Comparison of ENCODE assay signal across 12 cellular contexts in genomic region chr3:113743006-113743639, GRCh38. TPM values are rescaled to one million over a fixed set of nuclear protein-coding genes. Genes with fewer than 3 reads are reported as not detected.
A peak's percentile ranks its signal among the peaks of the same experiment; 100 is the strongest.
DNase-seq lines count a peak whose midpoint lies in the region; ATAC-seq, FAIRE-seq and TF ChIP-seq lines count a peak whose summit lies in the region.
"Had no signal": no experiment of that assay in that cellular context is flagged by ENCODE, and none has a peak within 500 bp of the region (broad histone marks: within the 10 kb centered on the region; RNA-seq: fewer than 3 reads in every experiment).

No MANE protein-coding gene starts in this region.

- H3K4me3 ChIP-seq in A673 (ENCODE audit: low read depth, low read length, poor library complexity, severe bottlenecking) (peak overlapping the region; percentile 84), iPS-18a (ENCODE audit: low read length) (peak overlapping the region; percentile 89)

- TF ChIP-seq CTCF in A673 (conservative IDR thresholded peaks at IDR 0.05; ENCODE audit: low read depth, low read length): no peak
- TF ChIP-seq CTCF in WTC11 (IDR thresholded peaks at IDR 0.05): no peak

- peak overlapping the region; percentile 98 for H3K4me3 Mint-ChIP-seq in WTC11

- H3K27me3 ChIP-seq in A673 (replicated peaks; ENCODE audit: insufficient read depth, low read depth, low read length, poor library complexity) (no peaks in the 10 kb centered on the region), iPS-18a (ENCODE audit: control insufficient read depth, insufficient read depth, low read length) (no peaks in the 10 kb centered on the region)

- intact Hi-C loops in A673 (cut with micrococcal nuclease; ENCODE audit: unreplicated experiment): loop anchor here (10.0 kb wide), 1 partner anchor 312 kb away; the partner anchor contains the start of genes CCDC191 and QTRT2

- no peak overlapping the region for H3K27ac ChIP-seq in A673 (ENCODE audit: low read depth, low read length, poor library complexity, severe bottlenecking)
- H3K27ac ChIP-seq in iPS-18a (ENCODE audit: low read length): no peak overlapping the region
- H3K27ac ChIP-seq: lower lobe of right lung had no signal

- H3K4me1 Mint-ChIP-seq in WTC11: peaks cover 71% of the 10 kb centered on the region

- peak; percentile 57 for FAIRE-seq in GM18507 (lab: Jason Lieb, UNC)

- no TSS peak for BruUV-seq in A673 (replicated peaks; lab: Mats Ljungman, UMichigan)

- H3K4me1 ChIP-seq in A673 (ENCODE audit: insufficient read depth, low read length, poor library complexity, severe bottlenecking): peaks cover 29% of the 10 kb centered on the region
- peaks cover 20% of the 10 kb centered on the region for H3K4me1 ChIP-seq in iPS-18a (ENCODE audit: control insufficient read depth, low read depth, low read length)

- H3K9me3 ChIP-seq in A673 (ENCODE audit: low read depth, low read length, poor library complexity, severe bottlenecking) (no peaks in the 10 kb centered on the region), iPS-18a (ENCODE audit: control insufficient read depth, low read depth, low read length) (no peaks in the 10 kb centered on the region)
- H3K9me3 ChIP-seq: lower lobe of right lung had no signal

- POLR2A ChIA-PET in A673 (lab: Charles Lee; ENCODE audit: low non-redundant PET) (no interaction called here), WTC11 (lab: Charles Lee) (no interaction called here)

- H3K27me3 Mint-ChIP-seq in WTC11 (ENCODE audit: low read depth): no peaks in the 10 kb centered on the region

- CTCF ChIA-PET in A673 (lab: Charles Lee) (no interaction called here), WTC11 (lab: Charles Lee) (interaction anchor here (0.5 kb wide), 1 partner anchor 352 kb away, joined by 4 read pairs; no protein-coding TSS in a partner anchor)

- H3K27ac Mint-ChIP-seq in WTC11: peak overlapping the region; percentile 8

- ATAC-seq in WTC11: no peak
- ATAC-seq: lower lobe of right lung had no signal

- no peaks in the 10 kb centered on the region for H3K36me3 ChIP-seq in A673 (ENCODE audit: insufficient read depth, low read length, poor library complexity, severe bottlenecking)
- peaks cover 5% of the 10 kb centered on the region for H3K36me3 ChIP-seq in iPS-18a (ENCODE audit: control insufficient read depth, low read depth, low read length)
- H3K36me3 ChIP-seq: lower lobe of right lung had no signal

- no peaks in the 10 kb centered on the region for H3K9me3 Mint-ChIP-seq in WTC11

- H3K9ac ChIP-seq in iPS-18a (ENCODE audit: low read length): peak overlapping the region; percentile 5

- DNase-seq in A673 (ENCODE audit: low spot score) (no peak), GM18507 (ENCODE audit: extremely low spot score, insufficient read length, low read depth) (no peak), WTC11 (ENCODE audit: low spot score) (no peak), activated gamma-delta T cell treated with Interleukin-2 at 50 U/mL for 16 hours (no peak), NCI-H748 (lab: John Stamatoyannopoulos, UW; ENCODE audit: unreplicated experiment) (no peak), NCI-H226 (no peak), mesenteric fat pad (ENCODE audit: low spot score) (no peak)
- DNase-seq: activated effector memory CD4-positive, alpha-beta T cell treated with Interleukin-2 at 50 U/mL for 16 hours; lower lobe of right lung; NCI-H1930; stimulated activated CD4-positive, alpha-beta T cell treated with anti-CD3 and anti-CD28 coated beads, Interleukin-15, amount 100 ng/mL, for 24 hours had no signal

- H3K36me3 Mint-ChIP-seq in WTC11: no peaks in the 10 kb centered on the region

TF ChIP-seq in WTC11, 78 proteins besides CTCF, POLR2A, EP300 and RAD21:
- no peak for TF ChIP-seq CREB1 (CRISPR knock-in tag; IDR thresholded peaks at IDR 0.05)
- TF ChIP-seq ZNF263 (CRISPR knock-in tag; IDR thresholded peaks at IDR 0.05; ENCODE audit: low read depth): no peak
TF ChIP-seq in WTC11: peak in this region for 0.

RNA-seq across cellular contexts. Expression of gene NAA50, which starts 2.9 kb away (rescaled TPM):
- total RNA-seq in A673 (2021) (229 and 268 TPM in 2 replicates), WTC11 (2021) (170 to 193 TPM (median 175 TPM) in 3 replicates), mesenteric fat pad (175 TPM)

RNA-seq across cellular contexts. Expression of gene ATP6V1A, which starts 3.7 kb away (rescaled TPM):
- total RNA-seq in A673 (2021) (69.3 and 69.4 TPM in 2 replicates), WTC11 (2021) (85.6 to 90.7 TPM (median 88.9 TPM) in 3 replicates), mesenteric fat pad (69.5 TPM)

RNA-seq across cellular contexts. Expression of gene USF3, which starts 46.7 kb away (rescaled TPM):
- total RNA-seq in A673 (2021) (9.7 and 12.1 TPM in 2 replicates), WTC11 (2021) (14.8 to 16.4 TPM (median 15.9 TPM) in 3 replicates), mesenteric fat pad (15.1 TPM)
